Comparison of ENCODE assay signal across 23 cellular contexts in genomic region chr13:28489975-28490550, GRCh38. TPM values are rescaled to one million over a fixed set of nuclear protein-coding genes. Genes with fewer than 3 reads are reported as not detected.
A peak's percentile ranks its signal among the peaks of the same experiment; 100 is the strongest.
DNase-seq lines count a peak whose midpoint lies in the region; FAIRE-seq and TF ChIP-seq lines count a peak whose summit lies in the region.
"Had no signal": no experiment of that assay in that cellular context is flagged by ENCODE, and none has a peak within 500 bp of the region (broad histone marks: within the 10 kb centered on the region; RNA-seq: fewer than 3 reads in every experiment).

No MANE protein-coding gene starts in this region.

- no peak overlapping the region for H2AFZ ChIP-seq in OCI-LY7 (ENCODE audit: low read length)

- intact Hi-C loops in OCI-LY7 (cut with micrococcal nuclease; ENCODE audit: unreplicated experiment): no loop called here

- H3K9me2 ChIP-seq in OCI-LY7 (ENCODE audit: insufficient read depth, low read length): no peaks in the 10 kb centered on the region

- no peaks in the 10 kb centered on the region for H3K27me3 ChIP-seq in SJCRH30

- H3K36me3 ChIP-seq in SJCRH30: no peaks in the 10 kb centered on the region
- H3K36me3 ChIP-seq in OCI-LY7 (ENCODE audit: insufficient read depth, low read length): no peaks in the 10 kb centered on the region
- H3K36me3 ChIP-seq: esophagus squamous epithelium, SJSA1 had no signal

- POLR2A ChIA-PET in OCI-LY7 (lab: Charles Lee): interaction anchor here (0.6 to 1.4 kb wide), 2 partner anchors 11 to 528 kb away, joined by 4 to 5 read pairs; no protein-coding TSS in a partner anchor

- H3K4me1 ChIP-seq in SJCRH30 (peaks cover 35% of the 10 kb centered on the region), OCI-LY7 (ENCODE audit: insufficient read depth, low read length, poor library complexity, severe bottlenecking) (no peaks in the 10 kb centered on the region)

- H3K9me3 ChIP-seq in SJCRH30 (replicated peaks) (no peaks in the 10 kb centered on the region), OCI-LY7 (ENCODE audit: low read length) (no peaks in the 10 kb centered on the region)
- H3K9me3 ChIP-seq: esophagus squamous epithelium, SJSA1 had no signal

- no peak for TF ChIP-seq CTCF in OCI-LY7 (conservative IDR thresholded peaks at IDR 0.05; ENCODE audit: low read length)

- DNase-seq in A172 (ENCODE audit: low spot score) (peak; percentile 46), Daoy (ENCODE audit: low read depth) (peak; percentile 43), SJCRH30 (peak; percentile 60 to 74), fibroblast of the conjunctiva (ENCODE audit: low read depth) (peak; percentile 22), GM12891 (ENCODE audit: insufficient read length, low spot score) (no peak), iPS-NIHi11 (ENCODE audit: low spot score) (no peak), OCI-LY7 (ENCODE audit: low spot score) (no peak)
- no peak for DNase-seq in activated CD8-positive, alpha-beta memory T cell treated with anti-CD3 and anti-CD28 coated beads, Interleukin-2, amount 50 U/mL, for 48 hours
- DNase-seq: activated B cell treated with CpG ODN at 0.5 μM for 24 hours; activated CD4-positive, alpha-beta memory T cell treated with anti-CD3 and anti-CD28 coated beads for 36 hours; activated naive CD4-positive, alpha-beta T cell treated with anti-CD3 and anti-CD28 coated beads for 36 hours; anterior cingulate cortex; CD8-positive, alpha-beta memory T cell; effector CD4-positive, alpha-beta T cell; esophagus squamous epithelium; NCI-H146; NCI-H2171 treated with DMSO at 0.1 percent for 48 hours; NCI-H526 treated with DMSO at 0.1 percent for 48 hours; PC-3; stimulated activated CD4-positive, alpha-beta T cell treated with anti-CD3 and anti-CD28 coated beads, Interleukin-12 subunit alpha, Interleukin-12 subunit beta, amount 100 ng/mL, for 4 hours; T-helper 2 cell had no signal

- H3K27ac ChIP-seq in SJCRH30: peak overlapping the region; percentile 79
- H3K27ac ChIP-seq in OCI-LY7 (ENCODE audit: low read depth, low read length, poor library complexity, severe bottlenecking): no peak overlapping the region
- H3K27ac ChIP-seq: esophagus squamous epithelium, SJSA1 had no signal

- H3K79me2 ChIP-seq in OCI-LY7 (ENCODE audit: insufficient read depth, low read depth, low read length): no peaks in the 10 kb centered on the region

- BruUV-seq in OCI-LY7 (replicated peaks; lab: Mats Ljungman, UMichigan): no TSS peak

- H3K4me3 ChIP-seq in SJCRH30 (peak overlapping the region; percentile 12), OCI-LY7 (ENCODE audit: low read depth, low read length, poor library complexity, severe bottlenecking) (no peak overlapping the region)
- H3K4me3 ChIP-seq: esophagus squamous epithelium, SJSA1 had no signal

- FAIRE-seq in GM12891 (lab: Jason Lieb, UNC): no peak
- FAIRE-seq: GM18507 had no signal

- H4K20me1 ChIP-seq in OCI-LY7 (ENCODE audit: insufficient read depth, low read length): no peaks in the 10 kb centered on the region

- no peak for TF ChIP-seq POLR2A in GM12891 (IDR thresholded peaks at IDR 0.05; ENCODE audit: low read depth, low read length)

- no peak overlapping the region for H3K4me2 ChIP-seq in OCI-LY7 (ENCODE audit: low read length)

- CTCF ChIA-PET in OCI-LY7 (lab: Charles Lee; ENCODE audit: unreplicated experiment): no interaction called here

TF ChIP-seq in GM12891, 5 proteins besides CTCF, POLR2A, EP300 and RAD21:
- TF ChIP-seq TAF1 (IDR thresholded peaks at IDR 0.05; ENCODE audit: low read depth, low read length) (no peak), POLR2AphosphoS5 (IDR thresholded peaks at IDR 0.05; ENCODE audit: low read depth, low read length) (no peak), PAX5 (IDR thresholded peaks at IDR 0.05; ENCODE audit: insufficient read depth, low read length, severe bottlenecking) (no peak), SPI1 (IDR thresholded peaks at IDR 0.05; ENCODE audit: low read depth, low read length) (no peak), POU2F2 (IDR thresholded peaks at IDR 0.05; ENCODE audit: low read depth, low read length) (no peak)

RNA-seq across cellular contexts. Expression of gene FLT1, which starts 4.9 kb away (rescaled TPM):
- 5.5 and 7.5 TPM in 2 replicates for total RNA-seq in A172 (2014; rRNA removed; shearing (Covaris generic))
- total RNA-seq in Daoy (2014; rRNA removed; shearing (Covaris generic)): 4.2 and 5.4 TPM in 2 replicates
- total RNA-seq in SJCRH30 (2014; rRNA removed; shearing (Covaris generic)): 0.25 and 0.36 TPM in 2 replicates
- 0.55 TPM for polyA plus RNA-seq in GM12891 (2012; ENCODE audit: low read depth, missing spikeins)
- 2.0 and 2.5 TPM in 2 replicates for total RNA-seq in OCI-LY7 (2014; rRNA removed; shearing (Covaris generic))
- 1.6 and 2.3 TPM in 2 replicates for total RNA-seq in OCI-LY7 (2022)
- polyA plus RNA-seq: CD8-positive, alpha-beta memory T cell had no signal

Comparison
In these comparisons a context has a peak if more than half of its experiments do, and no peak if none do; other contexts are left out.
1. DNase-seq: peak in A172 (single experiment), Daoy (single experiment), SJCRH30 (2 of 2) and fibroblast of the conjunctiva (single experiment); none in GM12891 (single experiment), iPS-NIHi11 (single experiment), activated CD8-positive, alpha-beta memory T cell treated with anti-CD3 and anti-CD28 coated beads, Interleukin-2, amount 50 U/mL, for 48 hours (single experiment) and OCI-LY7 (single experiment).